In genomic region chr15:58770519-58770856, GRCh38 we compare ENCODE assay signal across 8 cellular contexts. TPM values are rescaled to one million over a fixed set of nuclear protein-coding genes. Genes with fewer than 3 reads are reported as not detected.
A peak's percentile ranks its signal among the peaks of the same experiment; 100 is the strongest.
DNase-seq lines count a peak whose midpoint lies in the region; ATAC-seq and TF ChIP-seq lines count a peak whose summit lies in the region.

No MANE protein-coding gene starts in this region.

- no peaks in the 10 kb centered on the region for H3K36me3 Mint-ChIP-seq in stimulated activated naive CD8-positive, alpha-beta T cell treated with anti-CD3 and anti-CD28 coated beads, Interleukin-15, Interleukin-2, amounts not matched to agents 100 ng/mL and 50 ng/mL, for 24 hours (ENCODE audit: low read depth)

- no peaks in the 10 kb centered on the region for H3K9me3 ChIP-seq in MG63
- no peaks in the 10 kb centered on the region for H3K9me3 ChIP-seq in ascending aorta
- H3K9me3 ChIP-seq in iPS-18a (ENCODE audit: control insufficient read depth, low read depth, low read length): no peaks in the 10 kb centered on the region

- H3K27ac Mint-ChIP-seq in stimulated activated naive CD8-positive, alpha-beta T cell treated with anti-CD3 and anti-CD28 coated beads, Interleukin-15, Interleukin-2, amounts not matched to agents 100 ng/mL and 50 ng/mL, for 24 hours: peak overlapping the region; percentile 91

- H3K4me1 Mint-ChIP-seq in stimulated activated naive CD8-positive, alpha-beta T cell treated with anti-CD3 and anti-CD28 coated beads, Interleukin-15, Interleukin-2, amounts not matched to agents 100 ng/mL and 50 ng/mL, for 24 hours (ENCODE audit: low read depth): peaks cover 9% of the 10 kb centered on the region

- H3K27me3 ChIP-seq in MG63 (no peaks in the 10 kb centered on the region), ascending aorta (no peaks in the 10 kb centered on the region), iPS-18a (ENCODE audit: control insufficient read depth, insufficient read depth, low read length) (no peaks in the 10 kb centered on the region)

- no peak for TF ChIP-seq CTCF in ascending aorta (IDR thresholded peaks at IDR 0.05)

- DNase-seq in ELR (ENCODE audit: low read depth) (peak; percentile 73), MG63 (peak; percentile 81), ascending aorta (ENCODE audit: low spot score in 2 of 2) (peak in 1 of 2 donors; percentile 78), DMS153 treated with DMSO at 0.1 percent for 48 hours (lab: John Stamatoyannopoulos, UW; ENCODE audit: unreplicated experiment) (no peak)

- H3K4me1 ChIP-seq in ascending aorta (peaks cover 3 to 25% of the 10 kb centered on the region in 2 donors), iPS-18a (ENCODE audit: control insufficient read depth, low read depth, low read length) (peaks cover 16% of the 10 kb centered on the region)

- no peaks in the 10 kb centered on the region for H3K27me3 Mint-ChIP-seq in stimulated activated naive CD8-positive, alpha-beta T cell treated with anti-CD3 and anti-CD28 coated beads, Interleukin-15, Interleukin-2, amounts not matched to agents 100 ng/mL and 50 ng/mL, for 24 hours

- H3K27ac ChIP-seq in ascending aorta (peak overlapping the region; percentile 92 to 99), iPS-18a (ENCODE audit: low read length) (no peak overlapping the region)

- H3K36me3 ChIP-seq in MG63 (no peaks in the 10 kb centered on the region), ascending aorta (no peaks in the 10 kb centered on the region), iPS-18a (ENCODE audit: control insufficient read depth, low read depth, low read length) (no peaks in the 10 kb centered on the region)

- ATAC-seq in GM21447 (IDR thresholded peaks at IDR 0.05; ENCODE audit: unreplicated experiment) (peak; percentile 22), HG03520 (IDR thresholded peaks at IDR 0.05; ENCODE audit: unreplicated experiment) (no peak)

- H3K4me3 Mint-ChIP-seq in stimulated activated naive CD8-positive, alpha-beta T cell treated with anti-CD3 and anti-CD28 coated beads, Interleukin-15, Interleukin-2, amounts not matched to agents 100 ng/mL and 50 ng/mL, for 24 hours: no peak overlapping the region

- peaks cover 7% of the 10 kb centered on the region for H3K9me3 Mint-ChIP-seq in stimulated activated naive CD8-positive, alpha-beta T cell treated with anti-CD3 and anti-CD28 coated beads, Interleukin-15, Interleukin-2, amounts not matched to agents 100 ng/mL and 50 ng/mL, for 24 hours

- intact Hi-C loops in ascending aorta (cut with DNase I): loop anchor here (5.0 kb wide), 1 partner anchor 543 kb away; no protein-coding TSS in a partner anchor

- H3K9ac ChIP-seq in iPS-18a (ENCODE audit: low read length): peak overlapping the region; percentile 10

- H3K4me3 ChIP-seq in MG63: peak overlapping the region; percentile 93
- peak overlapping the region; percentile 70 to 96 for H3K4me3 ChIP-seq in ascending aorta
- peak overlapping the region; percentile 77 for H3K4me3 ChIP-seq in iPS-18a (ENCODE audit: low read length)

RNA-seq across cellular contexts. Expression of gene MINDY2, which starts 0.6 kb away (rescaled TPM):
- 4.7 and 7.4 TPM in 2 replicates for total RNA-seq in MG63 (2014; rRNA removed; shearing (Covaris generic); ENCODE audit: low replicate concordance)
- total RNA-seq in ascending aorta: 10.4 TPM

RNA-seq across cellular contexts. Expression of gene ADAM10, which starts 21.0 kb away (rescaled TPM):
- total RNA-seq in MG63 (2014; rRNA removed; shearing (Covaris generic); ENCODE audit: low replicate concordance): 140 and 158 TPM in 2 replicates
- total RNA-seq in ascending aorta: 44.6 TPM
